8 cellular contexts compared by ENCODE assay signal in the genomic region with DNA sequence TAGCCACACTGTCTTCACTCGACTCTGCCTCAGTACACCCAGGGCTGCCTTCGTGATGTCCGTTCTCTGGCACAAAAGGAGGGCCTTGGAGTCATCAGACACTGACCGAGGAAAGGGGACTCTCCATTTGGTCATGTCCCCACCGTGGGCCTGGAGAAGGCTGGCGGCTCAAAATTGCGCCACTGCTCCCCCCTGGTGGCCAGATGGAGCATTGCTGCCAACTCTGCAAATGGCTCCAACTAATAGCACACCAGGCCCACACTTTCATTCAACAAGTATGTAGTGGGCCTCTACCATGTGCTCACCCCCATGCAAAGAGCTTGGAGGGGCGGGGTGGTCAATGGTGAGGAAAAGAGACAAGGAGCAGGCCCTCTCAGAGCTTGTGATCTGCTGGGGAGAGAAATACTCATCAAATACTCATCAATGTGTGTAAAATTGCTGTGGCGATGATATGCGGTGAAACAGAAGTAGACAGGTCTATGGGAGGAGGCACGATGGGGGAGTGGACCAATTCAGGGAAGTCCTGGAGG. TPM values are rescaled to one million over a fixed set of nuclear protein-coding genes. Genes with fewer than 3 reads are reported as not detected.
DNase-seq lines count a peak whose midpoint lies in the region; ATAC-seq, FAIRE-seq and TF ChIP-seq lines count a peak whose summit lies in the region.

No MANE protein-coding gene starts in this region.

- peak; percentile 96 for TF ChIP-seq CTCF in HFFc6 (IDR thresholded peaks at IDR 0.05)
- peak; percentile 88 to 93 (median 92) for TF ChIP-seq CTCF in pancreas (IDR thresholded peaks at IDR 0.05)
- peak; percentile 93 for TF ChIP-seq CTCF in type B pancreatic cell (conservative IDR thresholded peaks at IDR 0.05)

- peak overlapping the region; percentile 31 for H3K27ac Mint-ChIP-seq in HFFc6
- H3K27ac Mint-ChIP-seq in type B pancreatic cell: no peak overlapping the region

- no peak overlapping the region for H3K4me3 ChIP-seq in SJSA1
- H3K4me3 ChIP-seq in pancreas: no peak overlapping the region

- H3K36me3 Mint-ChIP-seq in HFFc6 (ENCODE audit: low read depth): peaks cover 14% of the 10 kb centered on the region
- H3K36me3 Mint-ChIP-seq in type B pancreatic cell: peaks cover 8% of the 10 kb centered on the region

- H3K9me3 ChIP-seq in SJSA1 (replicated peaks): peaks cover 4% of the 10 kb centered on the region; the same call in 1 of the 2 replicates
- no peaks in the 10 kb centered on the region for H3K9me3 ChIP-seq in pancreas

- peak; percentile 78 for DNase-seq in COLO829 (ENCODE audit: low spot score)
- DNase-seq in HFFc6: peak; percentile 45
- peak; percentile 66 to 77 for DNase-seq in SJSA1 (ENCODE audit: low read depth in 1 of 2, low spot score in 2 of 2)
- DNase-seq in activated effector memory CD4-positive, alpha-beta T cell treated with Interleukin-2 at 50 U/mL for 16 hours: peak; percentile 60
- peak; percentile 86 to 92 for DNase-seq in frontal cortex (ENCODE audit: low spot score in 2 of 2)
- DNase-seq in pancreas: peak; percentile 50 to 90 (median 78)
- peak; percentile 87 for DNase-seq in type B pancreatic cell (ENCODE audit: extremely low spot score, unreplicated experiment)

- FAIRE-seq in frontal cortex (lab: Jason Lieb, UNC): no peak
- FAIRE-seq in pancreas (lab: Jason Lieb, UNC): no peak

- no peak overlapping the region for H3K27ac ChIP-seq in SJSA1
- no peak overlapping the region for H3K27ac ChIP-seq in pancreas

- peaks cover 19% of the 10 kb centered on the region for H3K4me1 Mint-ChIP-seq in HFFc6 (ENCODE audit: low read depth)
- peaks cover 12% of the 10 kb centered on the region for H3K4me1 Mint-ChIP-seq in type B pancreatic cell (ENCODE audit: unreplicated experiment)

- peaks cover 7% of the 10 kb centered on the region; the same call in 1 of the 2 replicates for H3K4me1 ChIP-seq in SJSA1 (replicated peaks)
- peaks cover 0 to 9% (median 0%) of the 10 kb centered on the region in 3 donors for H3K4me1 ChIP-seq in pancreas

- peaks cover 25% of the 10 kb centered on the region for H3K27me3 ChIP-seq in SJSA1 (replicated peaks)
- peaks cover 0 to 6% (median 3%) of the 10 kb centered on the region in 4 donors for H3K27me3 ChIP-seq in pancreas

- WGBS in pancreas, 2 donors: 22% methylated on average over 11 of the region's 11 CpGs

- H3K27me3 Mint-ChIP-seq in HFFc6 (ENCODE audit: insufficient read depth) (peaks cover 16% of the 10 kb centered on the region), type B pancreatic cell (peaks cover 28% of the 10 kb centered on the region)

- H3K9me3 Mint-ChIP-seq in HFFc6 (no peaks in the 10 kb centered on the region), type B pancreatic cell (no peaks in the 10 kb centered on the region)

- H3K4me3 Mint-ChIP-seq in HFFc6 (no peak overlapping the region), type B pancreatic cell (peak overlapping the region; percentile 0)

- H3K36me3 ChIP-seq in SJSA1: no peaks in the 10 kb centered on the region; the same call in 1 of the 2 replicates
- no peaks in the 10 kb centered on the region for H3K36me3 ChIP-seq in pancreas

- intact Hi-C loops in pancreas (cut with DNase I): loop anchor here in 2 of 3 donors (5.0 to 10.0 kb wide), 5 partner anchors 68 to 210 kb away; partner anchors contain the start of gene NHERF1 (in 1 of the 2)

- ATAC-seq in pancreas (peak; percentile 63 to 82 (median 75)), HG03039 (IDR thresholded peaks at IDR 0.05; ENCODE audit: unreplicated experiment) (no peak)

RNA-seq across cellular contexts. Expression of gene GRIN2C, which starts 5.2 kb away (rescaled TPM):
- under 1 TPM in 2 of 6 experiments, not detected in 4; 0.05 to 0.07 TPM for total RNA-seq in HFFc6 (2021; fragmentation: NEBNext Ultra II Directional; extraction: Animal tissue kit (Norgen Biotek cat#: 25700))
- total RNA-seq in SJSA1 (2014; rRNA removed; shearing (Covaris generic)): not detected in 2 replicates
- 1.2 TPM for total RNA-seq in frontal cortex
- under 1 TPM in 3 of 6 donors, not detected in 3; 0.03 to 0.12 (median 0.06) TPM for total RNA-seq in pancreas
- polyA plus RNA-seq in pancreas: under 1 TPM; 0.09 to 0.15 TPM
- total RNA-seq in type B pancreatic cell (ENCODE audit: low replicate concordance): 0.36 and 0.72 TPM in 2 replicates

RNA-seq across cellular contexts. Expression of gene FDXR, which starts 7.9 kb away (rescaled TPM):
- 10 to 100 TPM; 25.5 to 35.5 (median 33.9) TPM for total RNA-seq in HFFc6 (2021; fragmentation: NEBNext Ultra II Directional; extraction: Animal tissue kit (Norgen Biotek cat#: 25700))
- total RNA-seq in SJSA1 (2014; rRNA removed; shearing (Covaris generic)): 14.5 and 18.3 TPM in 2 replicates
- total RNA-seq in frontal cortex: 2.4 TPM
- total RNA-seq in pancreas: 10 to 100 TPM in 4 of 6 donors, 1 to 10 TPM in 2; 4.3 to 15.1 (median 12.5) TPM
- polyA plus RNA-seq in pancreas: 10 to 100 TPM in 1 of 2 donors, 1 to 10 TPM in 1; 8.5 to 11.4 TPM
- total RNA-seq in type B pancreatic cell (ENCODE audit: low replicate concordance): 28.1 and 44.4 TPM in 2 replicates

RNA-seq across cellular contexts. Expression of gene FADS6, which starts 28.5 kb away (rescaled TPM):
- not detected for total RNA-seq in HFFc6 (2021; fragmentation: NEBNext Ultra II Directional; extraction: Animal tissue kit (Norgen Biotek cat#: 25700))
- not detected in 2 replicates for total RNA-seq in SJSA1 (2014; rRNA removed; shearing (Covaris generic))
- total RNA-seq in frontal cortex (0.82 TPM), pancreas (under 1 TPM in 1 of 6 donors, not detected in 5; 0.16 TPM), type B pancreatic cell (ENCODE audit: low replicate concordance) (0.82 and 2.7 TPM in 2 replicates)
- under 1 TPM in 1 of 2 donors, not detected in 1; 0.07 TPM for polyA plus RNA-seq in pancreas

RNA-seq across cellular contexts. Expression of gene USH1G, which starts 58.1 kb away (rescaled TPM):
- not detected for total RNA-seq in HFFc6 (2021; fragmentation: NEBNext Ultra II Directional; extraction: Animal tissue kit (Norgen Biotek cat#: 25700))
- total RNA-seq in SJSA1 (2014; rRNA removed; shearing (Covaris generic)): not detected in 2 replicates
- total RNA-seq in frontal cortex (0.41 TPM), pancreas (under 1 TPM in 5 of 6 donors, not detected in 1; 0.03 to 0.17 (median 0.09) TPM), type B pancreatic cell (ENCODE audit: low replicate concordance) (0.56 and 1.4 TPM in 2 replicates)
- under 1 TPM; 0.08 to 0.09 TPM for polyA plus RNA-seq in pancreas

RNA-seq across cellular contexts. Expression of gene OTOP2, which starts 59.1 kb away (rescaled TPM):
- total RNA-seq in HFFc6 (2021; fragmentation: NEBNext Ultra II Directional; extraction: Animal tissue kit (Norgen Biotek cat#: 25700)): not detected
- not detected in 2 replicates for total RNA-seq in SJSA1 (2014; rRNA removed; shearing (Covaris generic))
- total RNA-seq in frontal cortex (not detected), pancreas (not detected), type B pancreatic cell (ENCODE audit: low replicate concordance) (0.12 TPM in 1 of 2 replicates, not detected in the other)
- not detected for polyA plus RNA-seq in pancreas
